ENCODE assay signal across 29 cellular contexts in the genomic region with DNA sequence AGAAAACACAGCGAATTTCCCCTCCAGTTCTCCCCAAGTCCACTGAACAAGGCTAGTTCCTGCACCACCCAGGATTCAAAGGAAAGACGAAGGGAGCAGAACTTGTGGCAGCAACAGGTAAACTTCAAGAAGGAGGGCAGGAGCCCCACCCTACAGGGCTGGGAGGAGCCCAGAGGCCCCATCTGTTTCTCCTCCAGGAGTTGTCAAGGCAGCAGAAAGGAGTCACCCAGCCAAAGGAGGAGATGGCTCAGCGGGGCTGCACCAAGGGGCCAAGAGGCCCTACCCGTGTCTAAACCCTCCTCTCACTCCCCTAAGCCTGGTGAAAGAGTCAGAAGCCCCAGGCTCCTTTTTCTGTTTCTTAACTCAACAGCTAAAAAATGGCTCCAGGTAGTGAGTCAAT. TPM values are rescaled to one million over a fixed set of nuclear protein-coding genes. Genes with fewer than 3 reads are reported as not detected.
A peak's percentile ranks its signal among the peaks of the same experiment; 100 is the strongest.
DNase-seq lines count a peak whose midpoint lies in the region; ATAC-seq and TF ChIP-seq lines count a peak whose summit lies in the region.
"Had no signal": no experiment of that assay in that cellular context is flagged by ENCODE, and none has a peak within 500 bp of the region (broad histone marks: within the 10 kb centered on the region; RNA-seq: fewer than 3 reads in every experiment).

No MANE protein-coding gene starts in this region.

- H3K36me3 ChIP-seq in HEK293 (ENCODE audit: control insufficient read depth in 2 of 2, insufficient read depth in 1 of 2, low read length in 2 of 2) (peaks cover 13 to 57% of the 10 kb centered on the region in 2 experiments; a peak in 2 of 3 replicates), neural progenitor cell (no peaks in the 10 kb centered on the region), right lobe of liver (no peaks in the 10 kb centered on the region)
- H3K36me3 ChIP-seq: breast epithelium, MG63, thyroid gland had no signal

- H3K27ac Mint-ChIP-seq in brain (peak overlapping the region in 4 of 5 experiments; percentile 80 to 93 (median 86)), neural progenitor cell (peak overlapping the region; percentile 86)
- H3K27ac Mint-ChIP-seq: activated B cell treated with CpG ODN at 0.5 μM for 24 hours, IgD-negative memory B cell, progenitor cell of endocrine pancreas had no signal

- H4K20me1 ChIP-seq in neural progenitor cell (ENCODE audit: low read depth): no peaks in the 10 kb centered on the region

- no peaks in the 10 kb centered on the region for H3K79me2 ChIP-seq in neural progenitor cell (ENCODE audit: low read depth)
- H3K79me2 ChIP-seq: hepatocyte had no signal

- H3K9me3 Mint-ChIP-seq in brain: peaks cover 0 to 2% (median 0%) of the 10 kb centered on the region in 5 experiments
- H3K9me3 Mint-ChIP-seq in neural progenitor cell: no peaks in the 10 kb centered on the region
- H3K9me3 Mint-ChIP-seq: activated B cell treated with CpG ODN at 0.5 μM for 24 hours; activated T-cell treated with anti-CD3 and anti-CD28 coated beads, Interleukin-2, amount 50 U/mL, for 4 hours; CD4-positive, alpha-beta memory T cell; IgD-negative memory B cell; immature natural killer cell; stimulated activated naive CD8-positive, alpha-beta T cell treated with anti-CD3 and anti-CD28 coated beads, Interleukin-15, amount 100 ng/mL, for 72 hours had no signal

- H3K27ac ChIP-seq in HEK293 (ENCODE audit: extremely low read depth, low read depth, low read length) (no peak overlapping the region), neural progenitor cell (peak overlapping the region; percentile 42), right lobe of liver (no peak overlapping the region)
- H3K27ac ChIP-seq: breast epithelium, foreskin keratinocyte, hepatocyte, left ventricle myocardium inferior, thyroid gland had no signal

- no peak overlapping the region for H3K4me3 Mint-ChIP-seq in brain
- peak overlapping the region; percentile 54 for H3K4me3 Mint-ChIP-seq in neural progenitor cell
- H3K4me3 Mint-ChIP-seq: activated B cell treated with CpG ODN at 0.5 μM for 24 hours; activated T-cell treated with anti-CD3 and anti-CD28 coated beads, Interleukin-2, amount 50 U/mL, for 4 hours; CD4-positive, alpha-beta memory T cell; IgD-negative memory B cell; immature natural killer cell; stimulated activated naive CD8-positive, alpha-beta T cell treated with anti-CD3 and anti-CD28 coated beads, Interleukin-15, amount 100 ng/mL, for 72 hours had no signal

- no peak for TF ChIP-seq POLR2A in right lobe of liver (IDR thresholded peaks at IDR 0.05)

- H2AFZ ChIP-seq in neural progenitor cell (replicated peaks): no peak overlapping the region
- H2AFZ ChIP-seq: hepatocyte had no signal

- DNase-seq in NCI-H82 (lab: John Stamatoyannopoulos, UW): peak; percentile 25
- no peak for DNase-seq in NCI-H82 treated with DMSO at 0.1 percent for 48 hours (lab: John Stamatoyannopoulos, UW; ENCODE audit: unreplicated experiment)
- DNase-seq in neural progenitor cell (ENCODE audit: low spot score): no peak
- no peak for DNase-seq in right lobe of liver
- no peak for DNase-seq in putamen (ENCODE audit: low spot score)
- DNase-seq: 8988T; activated B cell treated with CpG ODN at 0.5 μM for 24 hours; activated naive CD4-positive, alpha-beta T cell; activated T-cell treated with anti-CD3 and anti-CD28 coated beads, Interleukin-2, amount 50 U/mL, for 4 hours; amniotic stem cell; CD4-positive, alpha-beta memory T cell; effector memory CD4-positive, alpha-beta T cell; immature natural killer cell; left ventricle myocardium inferior; NCI-H1417; NCI-H2107; NCI-H446 treated with DMSO at 0.1 percent for 48 hours; SK-N-SH; stimulated activated naive CD8-positive, alpha-beta T cell treated with anti-CD3 and anti-CD28 coated beads, Interleukin-15, amount 100 ng/mL, for 72 hours; thyroid gland had no signal

- POLR2A ChIA-PET in HEK293 (lab: Yijun Ruan, JAX): interaction anchor here (0.6 to 1.7 kb wide), 3 partner anchors 25 to 70 kb away, joined by 4 to 8 read pairs (median 5); a partner anchor contains a TSS

- H3K4me1 ChIP-seq in HEK293 (ENCODE audit: control insufficient read depth, insufficient read depth, low read length): no peaks in the 10 kb centered on the region
- H3K4me1 ChIP-seq in neural progenitor cell: peaks cover 23% of the 10 kb centered on the region
- no peaks in the 10 kb centered on the region for H3K4me1 ChIP-seq in right lobe of liver
- H3K4me1 ChIP-seq: breast epithelium, foreskin keratinocyte, thyroid gland had no signal

- H3K27me3 ChIP-seq in neural progenitor cell: no peaks in the 10 kb centered on the region
- H3K27me3 ChIP-seq in right lobe of liver: no peaks in the 10 kb centered on the region
- H3K27me3 ChIP-seq: breast epithelium, foreskin keratinocyte, hepatocyte, MG63, thyroid gland had no signal

- H3F3A ChIP-seq in neural progenitor cell (ENCODE audit: low read depth): peaks cover 18% of the 10 kb centered on the region

- CTCF ChIA-PET in HEK293 (lab: Yijun Ruan, JAX): interaction anchor here (0.7 to 2.1 kb wide), 2 partner anchors 9 to 16 kb away, joined by 3 to 5 read pairs; no protein-coding TSS in a partner anchor

- intact Hi-C loops in right lobe of liver (cut with DNase I): loop anchor here (10.0 kb wide), 2 partner anchors 49 to 79 kb away; a partner anchor contains a TSS

- H3K27me3 Mint-ChIP-seq in brain (no peaks in the 10 kb centered on the region), neural progenitor cell (ENCODE audit: insufficient read depth, low read depth) (peaks cover 4% of the 10 kb centered on the region)
- H3K27me3 Mint-ChIP-seq: activated B cell treated with CpG ODN at 0.5 μM for 24 hours; CD4-positive, alpha-beta memory T cell; IgD-negative memory B cell; progenitor cell of endocrine pancreas; stimulated activated naive CD8-positive, alpha-beta T cell treated with anti-CD3 and anti-CD28 coated beads, Interleukin-15, amount 100 ng/mL, for 72 hours had no signal

- TF ChIP-seq CTCF in HEK293 (tag by site-specific recombination; IDR thresholded peaks at IDR 0.05): no peak
- no peak for TF ChIP-seq CTCF in brain (conservative IDR thresholded peaks at IDR 0.05)
- TF ChIP-seq CTCF in neural progenitor cell (IDR thresholded peaks at IDR 0.05): no peak
- TF ChIP-seq CTCF in right lobe of liver (IDR thresholded peaks at IDR 0.05): no peak

- H3K9me3 ChIP-seq in HEK293 (ENCODE audit: control insufficient read depth, insufficient read depth, low read depth, low read length): no peaks in the 10 kb centered on the region
- H3K9me3 ChIP-seq in neural progenitor cell (ENCODE audit: low read depth): no peaks in the 10 kb centered on the region
- H3K9me3 ChIP-seq in right lobe of liver: no peaks in the 10 kb centered on the region
- H3K9me3 ChIP-seq: breast epithelium, left ventricle myocardium inferior, MG63, SK-N-SH, thyroid gland had no signal

- H3K4me1 Mint-ChIP-seq in brain (peaks cover 18% of the 10 kb centered on the region), neural progenitor cell (peaks cover 29% of the 10 kb centered on the region)
- H3K4me1 Mint-ChIP-seq: activated B cell treated with CpG ODN at 0.5 μM for 24 hours, IgD-negative memory B cell had no signal

- H3K4me3 ChIP-seq in HEK293 (ENCODE audit: low read depth, low read length): no peak overlapping the region
- H3K4me3 ChIP-seq in neural progenitor cell: no peak overlapping the region
- H3K4me3 ChIP-seq in right lobe of liver: no peak overlapping the region
- H3K4me3 ChIP-seq: breast epithelium, hepatocyte, left ventricle myocardium inferior, MG63, thyroid gland had no signal

- peak overlapping the region; percentile 58 for H3K4me2 ChIP-seq in neural progenitor cell
- H3K4me2 ChIP-seq: hepatocyte, SK-N-SH had no signal

- H3K9ac ChIP-seq in neural progenitor cell: no peak overlapping the region
- H3K9ac ChIP-seq: SK-N-SH had no signal

- peaks cover 18% of the 10 kb centered on the region for H3K36me3 Mint-ChIP-seq in brain
- H3K36me3 Mint-ChIP-seq in neural progenitor cell: peaks cover 27% of the 10 kb centered on the region

- 80% methylated on average over 1 of the region's 4 CpGs for WGBS in right lobe of liver (ENCODE audit: insufficient coverage, low coverage, low lambda C conversion rate, missing lambda C conversion rate)

- ATAC-seq in right lobe of liver: no peak
- ATAC-seq in HG02571 (IDR thresholded peaks at IDR 0.05; ENCODE audit: unreplicated experiment): no peak
- ATAC-seq: activated T-cell treated with anti-CD3 and anti-CD28 coated beads, Interleukin-2, amount 50 U/mL, for 4 hours; foreskin keratinocyte; stimulated activated naive CD8-positive, alpha-beta T cell treated with anti-CD3 and anti-CD28 coated beads, Interleukin-15, amount 100 ng/mL, for 72 hours had no signal

TF ChIP-seq in HEK293, 187 proteins besides CTCF, POLR2A, EP300 and RAD21 (continues in another document):
- TF ChIP-seq, protein P1, sequence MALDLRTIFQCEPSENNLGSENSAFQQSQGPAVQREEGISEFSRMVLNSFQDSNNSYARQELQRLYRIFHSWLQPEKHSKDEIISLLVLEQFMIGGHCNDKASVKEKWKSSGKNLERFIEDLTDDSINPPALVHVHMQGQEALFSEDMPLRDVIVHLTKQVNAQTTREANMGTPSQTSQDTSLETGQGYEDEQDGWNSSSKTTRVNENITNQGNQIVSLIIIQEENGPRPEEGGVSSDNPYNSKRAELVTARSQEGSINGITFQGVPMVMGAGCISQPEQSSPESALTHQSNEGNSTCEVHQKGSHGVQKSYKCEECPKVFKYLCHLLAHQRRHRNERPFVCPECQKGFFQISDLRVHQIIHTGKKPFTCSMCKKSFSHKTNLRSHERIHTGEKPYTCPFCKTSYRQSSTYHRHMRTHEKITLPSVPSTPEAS (tag by site-specific recombination; IDR thresholded peaks at IDR 0.05): no peak
- TF ChIP-seq SCRT2 (tag by site-specific recombination; IDR thresholded peaks at IDR 0.05) (peak; percentile 81; the same call in 1 of the 2 replicates), ZNF175 (tag by site-specific recombination; IDR thresholded peaks at IDR 0.05) (no peak)

RNA-seq across cellular contexts. Expression of a gene that starts 1.8 kb away (rescaled TPM):
- polyA plus RNA-seq in brain (ENCODE audit: insufficient read depth, low read depth, low replicate concordance): 1.1 TPM
- 10.1 and 11.9 TPM in 2 replicates for total RNA-seq in neural progenitor cell (ENCODE audit: low replicate concordance)
- total RNA-seq in right lobe of liver: 1 to 10 TPM in 2 of 6 experiments, under 1 TPM in 3, not detected in 1; 0.62 to 1.6 (median 0.90) TPM
- total RNA-seq: left ventricle myocardium inferior had no signal
- polyA plus RNA-seq: IgD-negative memory B cell, immature natural killer cell had no signal

RNA-seq across cellular contexts. Expression of a gene that starts 12.9 kb away (rescaled TPM):
- polyA plus RNA-seq in brain (ENCODE audit: insufficient read depth, low read depth, low replicate concordance): 8.1 TPM
- 0.15 and 0.34 TPM in 2 replicates for total RNA-seq in neural progenitor cell (ENCODE audit: low replicate concordance)
- total RNA-seq in right lobe of liver: 1 to 10 TPM; 1.2 to 5.2 (median 2.7) TPM

RNA-seq across cellular contexts. Expression of a gene that starts 24.4 kb away (rescaled TPM):
- 3.1 TPM for polyA plus RNA-seq in brain (ENCODE audit: insufficient read depth, low read depth, low replicate concordance)
- 45.5 and 50.9 TPM in 2 replicates for total RNA-seq in neural progenitor cell (ENCODE audit: low replicate concordance)
- total RNA-seq in right lobe of liver: 1 to 10 TPM; 3.2 to 8.5 (median 4.3) TPM

RNA-seq across cellular contexts. Expression of a gene that starts 27.9 kb away (rescaled TPM):
- 424 TPM for polyA plus RNA-seq in brain (ENCODE audit: insufficient read depth, low read depth, low replicate concordance)
- 234 and 307 TPM in 2 replicates for total RNA-seq in neural progenitor cell (ENCODE audit: low replicate concordance)
- total RNA-seq in right lobe of liver: 100 to 1,000 TPM in 1 of 6 experiments, 10 to 100 TPM in 5; 36.7 to 123 (median 62.0) TPM

RNA-seq across cellular contexts. Expression of a gene that starts 31.3 kb away (rescaled TPM):
- polyA plus RNA-seq in brain (ENCODE audit: insufficient read depth, low read depth, low replicate concordance): 82.5 TPM
- total RNA-seq in neural progenitor cell (ENCODE audit: low replicate concordance) (34.1 and 66.8 TPM in 2 replicates), right lobe of liver (10 to 100 TPM; 31.0 to 58.1 (median 41.0) TPM)
